ENCODE assay signal across 1 cellular context in the genomic region with DNA sequence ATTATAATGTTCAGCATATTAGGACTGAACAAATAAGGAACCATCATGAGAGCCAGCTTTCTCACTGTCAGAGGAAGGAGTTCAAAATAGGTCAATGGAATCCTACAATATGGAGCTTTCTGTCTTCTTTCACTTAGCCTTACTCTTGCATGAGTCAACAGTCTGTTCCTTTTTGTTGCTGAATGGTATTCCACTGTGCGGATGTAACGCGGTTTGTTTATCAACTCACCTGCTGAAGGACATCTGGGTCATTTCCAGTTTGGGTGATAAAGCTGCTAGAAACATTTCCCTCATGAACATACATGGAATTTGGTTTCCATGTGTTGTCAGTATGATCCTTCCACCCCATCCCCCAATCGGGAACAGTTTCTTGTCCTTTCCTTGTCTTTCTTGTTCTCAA.
TF ChIP-seq lines count a peak whose summit lies in the region.

No MANE protein-coding gene starts in this region.

TF ChIP-seq in HepG2, 621 proteins besides CTCF, POLR2A, EP300 and RAD21:
- no peak for TF ChIP-seq RORA (CRISPR knock-in tag; IDR thresholded peaks at IDR 0.05)
- TF ChIP-seq NFKBIZ (CRISPR knock-in tag; IDR thresholded peaks at IDR 0.05) = no peak
- no peak for TF ChIP-seq ZKSCAN1 (IDR thresholded peaks at IDR 0.05; ENCODE audit: low read length)
- TF ChIP-seq, protein P1, sequence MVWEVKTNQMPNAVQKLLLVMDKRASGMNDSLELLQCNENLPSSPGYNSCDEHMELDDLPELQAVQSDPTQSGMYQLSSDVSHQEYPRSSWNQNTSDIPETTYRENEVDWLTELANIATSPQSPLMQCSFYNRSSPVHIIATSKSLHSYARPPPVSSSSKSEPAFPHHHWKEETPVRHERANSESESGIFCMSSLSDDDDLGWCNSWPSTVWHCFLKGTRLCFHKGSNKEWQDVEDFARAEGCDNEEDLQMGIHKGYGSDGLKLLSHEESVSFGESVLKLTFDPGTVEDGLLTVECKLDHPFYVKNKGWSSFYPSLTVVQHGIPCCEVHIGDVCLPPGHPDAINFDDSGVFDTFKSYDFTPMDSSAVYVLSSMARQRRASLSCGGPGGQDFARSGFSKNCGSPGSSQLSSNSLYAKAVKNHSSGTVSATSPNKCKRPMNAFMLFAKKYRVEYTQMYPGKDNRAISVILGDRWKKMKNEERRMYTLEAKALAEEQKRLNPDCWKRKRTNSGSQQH (CRISPR knock-in tag; IDR thresholded peaks at IDR 0.05; ENCODE audit: low read depth) = no peak
- TF ChIP-seq NCOA5 (CRISPR knock-in tag; IDR thresholded peaks at IDR 0.05) = no peak
- TF ChIP-seq, protein P2, sequence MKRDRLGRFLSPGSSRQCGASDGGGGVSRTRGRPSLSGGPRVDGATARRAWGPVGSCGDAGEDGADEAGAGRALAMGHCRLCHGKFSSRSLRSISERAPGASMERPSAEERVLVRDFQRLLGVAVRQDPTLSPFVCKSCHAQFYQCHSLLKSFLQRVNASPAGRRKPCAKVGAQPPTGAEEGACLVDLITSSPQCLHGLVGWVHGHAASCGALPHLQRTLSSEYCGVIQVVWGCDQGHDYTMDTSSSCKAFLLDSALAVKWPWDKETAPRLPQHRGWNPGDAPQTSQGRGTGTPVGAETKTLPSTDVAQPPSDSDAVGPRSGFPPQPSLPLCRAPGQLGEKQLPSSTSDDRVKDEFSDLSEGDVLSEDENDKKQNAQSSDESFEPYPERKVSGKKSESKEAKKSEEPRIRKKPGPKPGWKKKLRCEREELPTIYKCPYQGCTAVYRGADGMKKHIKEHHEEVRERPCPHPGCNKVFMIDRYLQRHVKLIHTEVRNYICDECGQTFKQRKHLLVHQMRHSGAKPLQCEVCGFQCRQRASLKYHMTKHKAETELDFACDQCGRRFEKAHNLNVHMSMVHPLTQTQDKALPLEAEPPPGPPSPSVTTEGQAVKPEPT (CRISPR knock-in tag; IDR thresholded peaks at IDR 0.05; ENCODE audit: low read depth) = no peak
- no peak for TF ChIP-seq ZNF776 (CRISPR knock-in tag; IDR thresholded peaks at IDR 0.05)
- TF ChIP-seq SNAI1 (CRISPR knock-in tag; IDR thresholded peaks at IDR 0.05; ENCODE audit: borderline replicate concordance) = no peak
- TF ChIP-seq NFRKB (IDR thresholded peaks at IDR 0.05) = no peak
- TF ChIP-seq ARNTL (CRISPR knock-in tag; IDR thresholded peaks at IDR 0.05) = no peak
- TF ChIP-seq TRIM24 (CRISPR knock-in tag; IDR thresholded peaks at IDR 0.05) = no peak
- no peak for TF ChIP-seq MLLT10 (CRISPR knock-in tag; IDR thresholded peaks at IDR 0.05)
- TF ChIP-seq ZNF546 (CRISPR knock-in tag; conservative IDR thresholded peaks at IDR 0.05) = no peak
- TF ChIP-seq ZNF331 (CRISPR knock-in tag; IDR thresholded peaks at IDR 0.05) = no peak
- TF ChIP-seq ZSCAN12 (CRISPR knock-in tag; IDR thresholded peaks at IDR 0.05) = no peak
- TF ChIP-seq HOXA3 (CRISPR knock-in tag; IDR thresholded peaks at IDR 0.05) = no peak
- TF ChIP-seq SRSF1 (optimal IDR thresholded peaks at IDR 0.05; ENCODE audit: low read depth, low read length) = no peak
- TF ChIP-seq MAZ (IDR thresholded peaks at IDR 0.05; ENCODE audit: borderline replicate concordance, low read depth, low read length) = no peak
- no peak for TF ChIP-seq MAZ (CRISPR knock-in tag; IDR thresholded peaks at IDR 0.05; ENCODE audit: low read depth)
- TF ChIP-seq ZEB1 (IDR thresholded peaks at IDR 0.05; ENCODE audit: insufficient replicate concordance, low read depth) = no peak
- TF ChIP-seq ZNF850 (CRISPR knock-in tag; conservative IDR thresholded peaks at IDR 0.05) = no peak
